14 cellular contexts compared by ENCODE assay signal in genomic region chr1:29649375-29650040, GRCh38.
DNase-seq lines count a peak whose midpoint lies in the region; ATAC-seq and TF ChIP-seq lines count a peak whose summit lies in the region.
"Had no signal": no experiment of that assay in that cellular context is flagged by ENCODE, and none has a peak within 500 bp of the region (broad histone marks: within the 10 kb centered on the region; RNA-seq: fewer than 3 reads in every experiment).

No MANE protein-coding gene starts in this region.

- H3K27me3 Mint-ChIP-seq in activated CD4-positive, alpha-beta T cell treated with anti-CD3 and anti-CD28 coated beads for 36 hours = peaks cover 5% of the 10 kb centered on the region

- no peak for ATAC-seq in activated CD4-positive, alpha-beta T cell treated with anti-CD3 and anti-CD28 coated beads for 36 hours
- ATAC-seq: body of pancreas had no signal

- H3K36me3 ChIP-seq in colonic mucosa = no peaks in the 10 kb centered on the region
- no peaks in the 10 kb centered on the region for H3K36me3 ChIP-seq in vagina
- no peaks in the 10 kb centered on the region for H3K36me3 ChIP-seq in tibial nerve
- H3K36me3 ChIP-seq in MM.1S (replicated peaks; ENCODE audit: insufficient read depth, low read length) = no peaks in the 10 kb centered on the region
- H3K36me3 ChIP-seq: SJCRH30, spleen had no signal

- no peaks in the 10 kb centered on the region for H3K9me2 ChIP-seq in MM.1S (replicated peaks; ENCODE audit: insufficient read depth, low read length)

- no peak overlapping the region for H3K4me3 Mint-ChIP-seq in activated CD4-positive, alpha-beta T cell treated with anti-CD3 and anti-CD28 coated beads for 36 hours
- H3K4me3 Mint-ChIP-seq: activated T-helper 1 cell treated with anti-CD3 and anti-CD28 coated beads, Interleukin-12 subunit alpha, Interleukin-12 subunit beta, Interleukin-2, Interleukin-4 antibody, amounts not matched to agents 30 ng/mL and 10 ng/mL and 1 ng/mL, durations not matched to agents 14 hours and 24 hours and 36 hours had no signal

- POLR2A ChIA-PET in activated CD4-positive, alpha-beta T cell treated with anti-CD3 and anti-CD28 coated beads for 36 hours (lab: Charles Lee) = interaction anchor here (0.5 kb wide), 1 partner anchor 59 kb away, joined by 5 read pairs; no protein-coding TSS in a partner anchor

- DNase-seq in activated CD8-positive, alpha-beta memory T cell treated with anti-CD3 and anti-CD28 coated beads for 24 hours = peak; percentile 38
- no peak for DNase-seq in activated CD8-positive, alpha-beta memory T cell treated with anti-CD3 and anti-CD28 coated beads, Interleukin-2, amount 50 U/mL, for 4 hours
- DNase-seq in NCI-H226 = peak; percentile 61
- DNase-seq in colonic mucosa = peak; percentile 3
- peak; percentile 42 to 67 for DNase-seq in vagina (ENCODE audit: extremely low spot score in 2 of 2)
- no peak for DNase-seq in tibial nerve (ENCODE audit: low spot score in 2 of 2)
- DNase-seq in activated CD4-positive, alpha-beta T cell treated with anti-CD3 and anti-CD28 coated beads for 36 hours = no peak
- DNase-seq in MM.1S = no peak
- DNase-seq: NCI-H524, spleen had no signal

- H2AFZ ChIP-seq in MM.1S (ENCODE audit: low read length) = no peak overlapping the region

- no peaks in the 10 kb centered on the region for H3F3A ChIP-seq in MM.1S (ENCODE audit: insufficient read depth, low read length)

- H3K4me3 ChIP-seq in colonic mucosa (no peak overlapping the region), vagina (no peak overlapping the region), tibial nerve (no peak overlapping the region), MM.1S (ENCODE audit: low read length) (no peak overlapping the region)
- H3K4me3 ChIP-seq: body of pancreas, SJCRH30, spleen had no signal

- TF ChIP-seq POLR2A in vagina (IDR thresholded peaks at IDR 0.05) (no peak), tibial nerve (IDR thresholded peaks at IDR 0.05) (no peak)

- TF ChIP-seq EP300 in tibial nerve (IDR thresholded peaks at IDR 0.05) = no peak

- no peaks in the 10 kb centered on the region for H3K79me2 ChIP-seq in MM.1S (ENCODE audit: low read length)

- H3K27ac Mint-ChIP-seq in activated CD4-positive, alpha-beta T cell treated with anti-CD3 and anti-CD28 coated beads for 36 hours = no peak overlapping the region
- H3K27ac Mint-ChIP-seq: activated T-helper 1 cell treated with anti-CD3 and anti-CD28 coated beads, Interleukin-12 subunit alpha, Interleukin-12 subunit beta, Interleukin-2, Interleukin-4 antibody, amounts not matched to agents 30 ng/mL and 10 ng/mL and 1 ng/mL, durations not matched to agents 14 hours and 24 hours and 36 hours had no signal

- H3K9ac ChIP-seq in colonic mucosa (ENCODE audit: low read depth in 2 of 2, low read length in 2 of 2) (no peak overlapping the region), MM.1S (ENCODE audit: low read length) (no peak overlapping the region)

- H3K4me2 ChIP-seq in MM.1S (ENCODE audit: low read depth, low read length) = no peak overlapping the region

- WGBS in tibial nerve, 2 donors = 75 to 76% methylated on average over 13 of the region's 13 CpGs

- intact Hi-C loops in colonic mucosa (cut with DNase I) (no loop called here), vagina (cut with DNase I) (no loop called here)
- intact Hi-C loops in activated CD4-positive, alpha-beta T cell treated with anti-CD3 and anti-CD28 coated beads for 36 hours (cut with DNase I, micrococcal nuclease) = no loop called here

- H3K9me3 Mint-ChIP-seq in activated CD4-positive, alpha-beta T cell treated with anti-CD3 and anti-CD28 coated beads for 36 hours (ENCODE audit: low read depth) = no peaks in the 10 kb centered on the region
- H3K9me3 Mint-ChIP-seq: activated T-helper 1 cell treated with anti-CD3 and anti-CD28 coated beads, Interleukin-12 subunit alpha, Interleukin-12 subunit beta, Interleukin-2, Interleukin-4 antibody, amounts not matched to agents 30 ng/mL and 10 ng/mL and 1 ng/mL, durations not matched to agents 14 hours and 24 hours and 36 hours had no signal

- TF ChIP-seq CTCF in colonic mucosa (IDR thresholded peaks at IDR 0.05) (no peak), vagina (IDR thresholded peaks at IDR 0.05) (no peak), tibial nerve (IDR thresholded peaks at IDR 0.05) (no peak), MM.1S (IDR thresholded peaks at IDR 0.05; ENCODE audit: low read length) (no peak)

- H3K9me3 ChIP-seq in colonic mucosa (no peaks in the 10 kb centered on the region), vagina (no peaks in the 10 kb centered on the region), tibial nerve (no peaks in the 10 kb centered on the region), MM.1S (replicated peaks; ENCODE audit: insufficient read depth, low read length) (no peaks in the 10 kb centered on the region)
- H3K9me3 ChIP-seq: body of pancreas, SJCRH30, spleen had no signal

- H3K27ac ChIP-seq in colonic mucosa = no peak overlapping the region
- no peak overlapping the region for H3K27ac ChIP-seq in vagina
- no peak overlapping the region for H3K27ac ChIP-seq in tibial nerve
- H3K27ac ChIP-seq in MM.1S (ENCODE audit: low read length) = no peak overlapping the region
- H3K27ac ChIP-seq: body of pancreas, HL-60, SJCRH30, spleen had no signal

- H3K27me3 ChIP-seq in colonic mucosa (no peaks in the 10 kb centered on the region), vagina (no peaks in the 10 kb centered on the region), tibial nerve (no peaks in the 10 kb centered on the region), MM.1S (replicated peaks; ENCODE audit: insufficient read depth, low read length) (peaks cover 63% of the 10 kb centered on the region)
- H3K27me3 ChIP-seq: body of pancreas had no signal

- CTCF ChIA-PET in activated CD4-positive, alpha-beta T cell treated with anti-CD3 and anti-CD28 coated beads for 36 hours (lab: Charles Lee) = no interaction called here

- H4K20me1 ChIP-seq in MM.1S (ENCODE audit: insufficient read depth, low read length) = no peaks in the 10 kb centered on the region; the same call in 1 of the 2 replicates

- H3K4me1 ChIP-seq in colonic mucosa = no peaks in the 10 kb centered on the region
- no peaks in the 10 kb centered on the region for H3K4me1 ChIP-seq in vagina
- H3K4me1 ChIP-seq in tibial nerve = no peaks in the 10 kb centered on the region
- no peaks in the 10 kb centered on the region for H3K4me1 ChIP-seq in MM.1S (ENCODE audit: low read length)
- H3K4me1 ChIP-seq: body of pancreas, SJCRH30, spleen had no signal

- H3K4me1 Mint-ChIP-seq in activated CD4-positive, alpha-beta T cell treated with anti-CD3 and anti-CD28 coated beads for 36 hours = no peaks in the 10 kb centered on the region

- H3K36me3 Mint-ChIP-seq in activated CD4-positive, alpha-beta T cell treated with anti-CD3 and anti-CD28 coated beads for 36 hours (ENCODE audit: low read depth) = no peaks in the 10 kb centered on the region

Comparison
In these comparisons a context has a peak if more than half of its experiments do, and no peak if none do; other contexts are left out.
1. DNase-seq: peak in activated CD8-positive, alpha-beta memory T cell treated with anti-CD3 and anti-CD28 coated beads for 24 hours (single experiment), NCI-H226 (single experiment), colonic mucosa (single experiment) and vagina (2 of 2); none in activated CD8-positive, alpha-beta memory T cell treated with anti-CD3 and anti-CD28 coated beads, Interleukin-2, amount 50 U/mL, for 4 hours (single experiment), tibial nerve (0 of 2), activated CD4-positive, alpha-beta T cell treated with anti-CD3 and anti-CD28 coated beads for 36 hours (single experiment) and MM.1S (single experiment).